26 cellular contexts compared by ENCODE assay signal in genomic region chr7:36370046-36370445, GRCh38.
"Had no signal": no experiment of that assay in that cellular context is flagged by ENCODE, and none has a peak within 500 bp of the region (broad histone marks: within the 10 kb centered on the region; RNA-seq: fewer than 3 reads in every experiment).

No MANE protein-coding gene starts in this region.

- H3K27ac Mint-ChIP-seq: activated CD4-positive, alpha-beta memory T cell treated with anti-CD3 and anti-CD28 coated beads, Interleukin-2, amount 10 ng/mL, durations not matched to agents 7 days and 5 days; activated naive CD4-positive, alpha-beta T cell treated with anti-CD3 and anti-CD28 coated beads for 36 hours; activated naive CD8-positive, alpha-beta T cell; activated T-helper 17 cell treated with anti-CD3 and anti-CD28 coated beads, Interleukin-2, amount 50 U/mL, for 72 hours had no signal

- H3K4me3 Mint-ChIP-seq: activated CD4-positive, alpha-beta memory T cell treated with anti-CD3 and anti-CD28 coated beads, Interleukin-2, amount 10 ng/mL, durations not matched to agents 7 days and 5 days; activated naive CD4-positive, alpha-beta T cell treated with anti-CD3 and anti-CD28 coated beads for 36 hours; activated naive CD8-positive, alpha-beta T cell; activated T-helper 17 cell treated with anti-CD3 and anti-CD28 coated beads, Interleukin-2, amount 50 U/mL, for 72 hours had no signal

- H3K36me3 ChIP-seq: brain microvascular endothelial cell, cardiac muscle cell, SJCRH30 had no signal

- H3K36me3 Mint-ChIP-seq: activated naive CD8-positive, alpha-beta T cell had no signal

- H3K27me3 ChIP-seq: brain microvascular endothelial cell, SJCRH30 had no signal

- DNase-seq: activated CD4-positive, alpha-beta memory T cell treated with anti-CD3 and anti-CD28 coated beads, Interleukin-2, amount 10 ng/mL, durations not matched to agents 7 days and 5 days; activated CD4-positive, alpha-beta T cell treated with anti-CD3 and anti-CD28 coated beads, Interleukin-2, amount 50 U/mL, for 1 hour; activated CD4-positive, CD25-positive, alpha-beta regulatory T cell; activated gamma-delta T cell; activated naive CD4-positive, alpha-beta T cell treated with anti-CD3 and anti-CD28 coated beads for 36 hours; activated T-cell treated with anti-CD3 and anti-CD28 coated beads for 4 hours; activated T-cell treated with anti-CD3 and anti-CD28 coated beads, Interleukin-2, amount 50 U/mL, for 48 hours; brain microvascular endothelial cell; IMR-90; Kasumi-1; KBM-7; NCI-H1048; NCI-H146; NCI-H1930; NCI-H2171; NCI-H226; NCI-H526; Right ventricle myocardium superior; SJCRH30; SK-N-SH; T-helper 1 cell had no signal

- H3K4me3 ChIP-seq: cardiac muscle cell, SJCRH30 had no signal

- H3K27ac ChIP-seq: brain microvascular endothelial cell, cardiac muscle cell, RWPE1, SJCRH30, VCaP had no signal

- ATAC-seq: activated T-helper 17 cell treated with anti-CD3 and anti-CD28 coated beads, Interleukin-2, amount 50 U/mL, for 72 hours had no signal

- H3K4me1 ChIP-seq: SJCRH30 had no signal

- H3K9me3 Mint-ChIP-seq: activated CD4-positive, alpha-beta memory T cell treated with anti-CD3 and anti-CD28 coated beads, Interleukin-2, amount 10 ng/mL, durations not matched to agents 7 days and 5 days; activated naive CD4-positive, alpha-beta T cell treated with anti-CD3 and anti-CD28 coated beads for 36 hours; activated T-helper 17 cell treated with anti-CD3 and anti-CD28 coated beads, Interleukin-2, amount 50 U/mL, for 72 hours had no signal

- H3K27me3 Mint-ChIP-seq: activated naive CD8-positive, alpha-beta T cell had no signal

- H3K9me3 ChIP-seq: SJCRH30, SK-N-SH had no signal

- H3K4me1 Mint-ChIP-seq: activated T-helper 17 cell treated with anti-CD3 and anti-CD28 coated beads, Interleukin-2, amount 50 U/mL, for 72 hours had no signal
